ENCODE assay signal across 28 cellular contexts in genomic region chrX:124085063-124085462, GRCh38.
DNase-seq lines count a peak whose midpoint lies in the region; ATAC-seq, FAIRE-seq and TF ChIP-seq lines count a peak whose summit lies in the region.
"Had no signal": no experiment of that assay in that cellular context is flagged by ENCODE, and none has a peak within 500 bp of the region (broad histone marks: within the 10 kb centered on the region; RNA-seq: fewer than 3 reads in every experiment).

No MANE protein-coding gene starts in this region.

- no peak for TF ChIP-seq CTCF in C4-2B (conservative IDR thresholded peaks at IDR 0.05)
- TF ChIP-seq CTCF in astrocyte (IDR thresholded peaks at IDR 0.05; ENCODE audit: insufficient read depth, low read depth, low read length), result no peak

- peak overlapping the region; percentile 28 for H3K4me3 Mint-ChIP-seq in activated CD4-positive, alpha-beta T cell treated with anti-CD3 and anti-CD28 coated beads, Interleukin-2, amount 10 ng/mL, durations not matched to agents 24 days and 14 days
- H3K4me3 Mint-ChIP-seq in T-helper 17 cell (no peak overlapping the region), astrocyte (ENCODE audit: unreplicated experiment) (no peak overlapping the region)
- H3K4me3 Mint-ChIP-seq: IgD-negative memory B cell, mesothelial cell of epicardium had no signal

- no peak overlapping the region for H3K4me3 ChIP-seq in astrocyte (ENCODE audit: insufficient read depth, low read depth, low read length)
- H3K4me3 ChIP-seq: A549, body of pancreas, stomach, thyroid gland had no signal

- H3K9me3 ChIP-seq in T-helper 17 cell (ENCODE audit: control insufficient read depth, low read length, poor library complexity, severe bottlenecking) (no peaks in the 10 kb centered on the region), astrocyte (ENCODE audit: insufficient read depth, low read depth, low read length) (no peaks in the 10 kb centered on the region)
- H3K9me3 ChIP-seq: A549, body of pancreas, stomach, thyroid gland had no signal

- H2AFZ ChIP-seq in astrocyte (ENCODE audit: low read depth, low read length), result no peak overlapping the region

- no peaks in the 10 kb centered on the region for H3K4me1 ChIP-seq in astrocyte (ENCODE audit: insufficient read depth, low read length)
- H3K4me1 ChIP-seq: A549, body of pancreas, stomach, thyroid gland had no signal

- H3K4me1 Mint-ChIP-seq in activated CD4-positive, alpha-beta T cell treated with anti-CD3 and anti-CD28 coated beads, Interleukin-2, amount 10 ng/mL, durations not matched to agents 24 days and 14 days, result peaks cover 23% of the 10 kb centered on the region
- H3K4me1 Mint-ChIP-seq in T-helper 17 cell (peaks cover 11% of the 10 kb centered on the region), astrocyte (ENCODE audit: low read depth, unreplicated experiment) (no peaks in the 10 kb centered on the region)
- H3K4me1 Mint-ChIP-seq: IgD-negative memory B cell, mesothelial cell of epicardium, naive B cell had no signal

- peak; percentile 87 for FAIRE-seq in astrocyte (lab: Jason Lieb, UNC)
- FAIRE-seq: A549 had no signal

- H3K36me3 ChIP-seq in astrocyte (ENCODE audit: insufficient read depth, low read length), result peaks cover 16% of the 10 kb centered on the region

- no peaks in the 10 kb centered on the region for H3K9me3 Mint-ChIP-seq in activated CD4-positive, alpha-beta T cell treated with anti-CD3 and anti-CD28 coated beads, Interleukin-2, amount 10 ng/mL, durations not matched to agents 24 days and 14 days
- H3K9me3 Mint-ChIP-seq in astrocyte (ENCODE audit: unreplicated experiment), result no peaks in the 10 kb centered on the region
- H3K9me3 Mint-ChIP-seq: IgD-negative memory B cell had no signal

- H3K27ac ChIP-seq in C4-2B (peak overlapping the region; percentile 55), astrocyte (ENCODE audit: low read depth, low read length) (no peak overlapping the region)
- H3K27ac ChIP-seq: A549, body of pancreas, stomach, thyroid gland had no signal

- no peak for DNase-seq in activated CD4-positive, alpha-beta T cell treated with anti-CD3 and anti-CD28 coated beads, Interleukin-2, amount 10 ng/mL, durations not matched to agents 24 days and 14 days
- DNase-seq in activated CD4-positive, alpha-beta T cell treated with anti-CD3 and anti-CD28 coated beads for 48 hours, result no peak
- DNase-seq in T-helper 17 cell (no peak), astrocyte (ENCODE audit: low read depth) (no peak), cerebellar cortex (ENCODE audit: low spot score) (no peak), cortex of kidney (lab: John Stamatoyannopoulos, UW) (no peak)
- DNase-seq: activated CD4-positive, alpha-beta T cell treated with anti-CD3 and anti-CD28 coated beads, Interleukin-2, amount 50 U/mL, for 4 hours; AML-193; body of pancreas; DND-41; effector CD4-positive, alpha-beta T cell; glutamatergic neuron; HCEC 1CT; islet precursor cell; naive B cell; NCI-H1048; NCI-H1694; NCI-H446 treated with DMSO at 0.1 percent for 48 hours; NCI-H82; occipital lobe; RPMI8226; stomach; thyroid gland had no signal

- peaks cover 41% of the 10 kb centered on the region for H3K36me3 Mint-ChIP-seq in activated CD4-positive, alpha-beta T cell treated with anti-CD3 and anti-CD28 coated beads, Interleukin-2, amount 10 ng/mL, durations not matched to agents 24 days and 14 days (ENCODE audit: low read depth)
- H3K36me3 Mint-ChIP-seq in T-helper 17 cell (ENCODE audit: low read depth), result no peaks in the 10 kb centered on the region
- peaks cover 1% of the 10 kb centered on the region for H3K36me3 Mint-ChIP-seq in astrocyte (ENCODE audit: low read depth, unreplicated experiment)
- H3K36me3 Mint-ChIP-seq: IgD-negative memory B cell, naive B cell had no signal

- H3K4me2 ChIP-seq in astrocyte (ENCODE audit: low read length), result no peak overlapping the region
- H3K4me2 ChIP-seq: A549 had no signal

- ATAC-seq in T-helper 17 cell (no peak), GM21528 (IDR thresholded peaks at IDR 0.05; ENCODE audit: low FRiP score, unreplicated experiment) (no peak)
- ATAC-seq: A549, body of pancreas had no signal

- H3K9ac ChIP-seq in astrocyte (ENCODE audit: low read length), result no peak overlapping the region

- intact Hi-C loops in activated CD4-positive, alpha-beta T cell treated with anti-CD3 and anti-CD28 coated beads, Interleukin-2, amount 10 ng/mL, durations not matched to agents 24 days and 14 days (cut with micrococcal nuclease), result loop anchor here (1.0 to 5.0 kb wide), 2 partner anchors 8 to 132 kb away; no protein-coding TSS in a partner anchor

- H3K27ac Mint-ChIP-seq in activated CD4-positive, alpha-beta T cell treated with anti-CD3 and anti-CD28 coated beads, Interleukin-2, amount 10 ng/mL, durations not matched to agents 24 days and 14 days, result peak overlapping the region; percentile 65
- peak overlapping the region; percentile 82 for H3K27ac Mint-ChIP-seq in T-helper 17 cell
- H3K27ac Mint-ChIP-seq in astrocyte (ENCODE audit: unreplicated experiment), result no peak overlapping the region
- H3K27ac Mint-ChIP-seq: mesothelial cell of epicardium had no signal

- no peaks in the 10 kb centered on the region for H3K79me2 ChIP-seq in astrocyte (ENCODE audit: insufficient read depth, low read length)

- no peaks in the 10 kb centered on the region for H3K27me3 ChIP-seq in astrocyte (ENCODE audit: insufficient read depth, low read length)
- H3K27me3 ChIP-seq: body of pancreas, stomach, thyroid gland had no signal

- H4K20me1 ChIP-seq in astrocyte (ENCODE audit: insufficient read depth, low read length), result no peaks in the 10 kb centered on the region

- no peaks in the 10 kb centered on the region for H3K27me3 Mint-ChIP-seq in activated CD4-positive, alpha-beta T cell treated with anti-CD3 and anti-CD28 coated beads, Interleukin-2, amount 10 ng/mL, durations not matched to agents 24 days and 14 days
- H3K27me3 Mint-ChIP-seq in T-helper 17 cell (no peaks in the 10 kb centered on the region), astrocyte (ENCODE audit: low read depth, unreplicated experiment) (no peaks in the 10 kb centered on the region)
- H3K27me3 Mint-ChIP-seq: IgD-negative memory B cell, naive B cell had no signal
